19 cellular contexts compared by ENCODE assay signal in the genomic region with DNA sequence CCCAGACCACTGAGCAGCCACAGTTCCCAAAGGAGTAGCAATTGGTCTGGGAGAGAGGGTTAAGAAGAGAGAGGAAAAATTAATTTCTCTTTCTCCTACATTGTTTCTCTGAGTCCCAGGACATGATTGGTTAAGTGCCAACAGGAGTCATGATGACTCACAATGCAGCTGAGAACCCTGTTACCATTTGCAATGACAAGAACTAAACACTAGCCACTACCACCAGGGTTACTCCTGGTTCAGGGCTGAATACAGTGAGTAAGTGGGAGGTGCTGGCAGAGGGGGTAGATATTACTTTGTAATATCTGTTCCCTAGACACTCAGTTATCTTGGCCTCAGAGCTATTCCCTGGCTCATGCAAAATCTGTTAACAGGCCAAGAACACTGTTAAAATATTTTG. TPM values are rescaled to one million over a fixed set of nuclear protein-coding genes. Genes with fewer than 3 reads are reported as not detected.
A peak's percentile ranks its signal among the peaks of the same experiment; 100 is the strongest.
DNase-seq lines count a peak whose midpoint lies in the region; ATAC-seq and TF ChIP-seq lines count a peak whose summit lies in the region.
"Had no signal": no experiment of that assay in that cellular context is flagged by ENCODE, and none has a peak within 500 bp of the region (broad histone marks: within the 10 kb centered on the region; RNA-seq: fewer than 3 reads in every experiment).

No MANE protein-coding gene starts in this region.

- H3K4me3 ChIP-seq in mammary epithelial cell (replicated peaks in 1 of 3; ENCODE audit: insufficient read depth in 1 of 3, low read depth in 2 of 3, low read length in 3 of 3) (no peak overlapping the region), kidney epithelial cell (ENCODE audit: low read depth, low read length) (no peak overlapping the region), esophagus muscularis mucosa (no peak overlapping the region)
- H3K4me3 ChIP-seq: heart right ventricle, ovary had no signal

- in situ Hi-C loops in mammary epithelial cell (cut with MboI; ENCODE audit: low sequenced_read_pairs in 2 of 2) = no loop called here

- DNase-seq in AG08395 (ENCODE audit: low spot score) (peak; percentile 74), HS-5 (ENCODE audit: low read depth) (peak; percentile 39), mammary epithelial cell (peak; percentile 75), kidney epithelial cell (ENCODE audit: low read depth) (peak; percentile 31), activated gamma-delta T cell (lab: John Stamatoyannopoulos, UW) (no peak), esophagus muscularis mucosa (ENCODE audit: extremely low spot score) (no peak)
- no peak for DNase-seq in activated CD4-positive, CD25-positive, alpha-beta regulatory T cell (lab: John Stamatoyannopoulos, UW)
- DNase-seq: activated CD4-positive, alpha-beta T cell treated with anti-CD3 and anti-CD28 coated beads, Interleukin-2, amount 10 ng/mL, durations not matched to agents 7 days and 5 days; activated gamma-delta T cell treated with Interleukin-2 at 50 U/mL for 16 hours; C1 segment of cervical spinal cord; cortex of kidney; heart right ventricle; Kasumi-1; mesendoderm; NCI-H2029; ovary; stimulated activated CD4-positive, alpha-beta T cell treated with anti-CD3 and anti-CD28 coated beads, Interleukin-2, amount 100 ng/mL, for 24 hours; T-helper 17 cell had no signal

- H3K36me3 ChIP-seq in mammary epithelial cell (ENCODE audit: insufficient read depth, low read length) (no peaks in the 10 kb centered on the region), kidney epithelial cell (ENCODE audit: control insufficient read depth, insufficient read depth, low read length) (no peaks in the 10 kb centered on the region), esophagus muscularis mucosa (no peaks in the 10 kb centered on the region)
- H3K36me3 ChIP-seq: ovary had no signal

- H4K20me1 ChIP-seq in mammary epithelial cell (ENCODE audit: insufficient read depth, low read length) = no peaks in the 10 kb centered on the region

- ATAC-seq in HG02763 (IDR thresholded peaks at IDR 0.05; ENCODE audit: unreplicated experiment) = no peak
- ATAC-seq: T-helper 17 cell had no signal

- CTCF ChIA-PET in mammary epithelial cell (lab: Charles Lee; ENCODE audit: low non-redundant PET) = no interaction called here

- no peak overlapping the region for H3K9ac ChIP-seq in mammary epithelial cell (ENCODE audit: insufficient read depth, low read length)

- H3K4me2 ChIP-seq in mammary epithelial cell (ENCODE audit: insufficient read depth, low read depth, low read length) = no peak overlapping the region

- dilution Hi-C loops in mammary epithelial cell (cut with HindIII; ENCODE audit: low sequenced_read_pairs) = no loop called here

- TF ChIP-seq CTCF in mammary epithelial cell (conservative IDR thresholded peaks at IDR 0.05 in 1 of 2, IDR thresholded peaks at IDR 0.05 in 1 of 2; ENCODE audit: extremely low read depth in 1 of 2, insufficient read depth in 1 of 2, low read depth in 1 of 2, low read length in 2 of 2) = no peak
- TF ChIP-seq CTCF in kidney epithelial cell (IDR thresholded peaks at IDR 0.05; ENCODE audit: insufficient read depth, low read length, poor library complexity, severe bottlenecking) = no peak
- TF ChIP-seq CTCF in esophagus muscularis mucosa (IDR thresholded peaks at IDR 0.05) = no peak

- no TSS peak for BruUV-seq in mammary epithelial cell (replicated peaks; lab: Mats Ljungman, UMichigan)

- intact Hi-C loops in mammary epithelial cell (cut with micrococcal nuclease) (no loop called here), esophagus muscularis mucosa (cut with DNase I) (no loop called here)

- no peak for TF ChIP-seq POLR2A in esophagus muscularis mucosa (IDR thresholded peaks at IDR 0.05; ENCODE audit: low read depth)

- no peak overlapping the region for H3K27ac ChIP-seq in mammary epithelial cell (ENCODE audit: insufficient read depth, low read depth, low read length)
- H3K27ac ChIP-seq in esophagus muscularis mucosa (replicated peaks in 1 of 4) = no peak overlapping the region
- H3K27ac ChIP-seq: heart right ventricle, ovary had no signal

- H2AFZ ChIP-seq in mammary epithelial cell (ENCODE audit: low read depth, low read length) = no peak overlapping the region

- TF ChIP-seq EP300 in esophagus muscularis mucosa (IDR thresholded peaks at IDR 0.05) = no peak

- H3K4me1 ChIP-seq in mammary epithelial cell (ENCODE audit: insufficient read depth, low read length) (peaks cover 17% of the 10 kb centered on the region), esophagus muscularis mucosa (peaks cover 0 to 8% (median 3%) of the 10 kb centered on the region in 4 donors)

- no peaks in the 10 kb centered on the region for H3K27me3 ChIP-seq in mammary epithelial cell (ENCODE audit: insufficient read depth, low read length)
- H3K27me3 ChIP-seq in kidney epithelial cell (ENCODE audit: control insufficient read depth, insufficient read depth, low read length) = no peaks in the 10 kb centered on the region
- H3K27me3 ChIP-seq in esophagus muscularis mucosa = peaks cover 0 to 5% (median 0%) of the 10 kb centered on the region in 4 donors
- H3K27me3 ChIP-seq: heart right ventricle, ovary had no signal

- H3K9me3 ChIP-seq in mammary epithelial cell (replicated peaks; ENCODE audit: insufficient read depth, low read length) = no peaks in the 10 kb centered on the region
- no peaks in the 10 kb centered on the region for H3K9me3 ChIP-seq in esophagus muscularis mucosa
- H3K9me3 ChIP-seq: ovary had no signal

- H3K79me2 ChIP-seq in mammary epithelial cell (ENCODE audit: insufficient read depth, low read length) = peaks cover 9% of the 10 kb centered on the region

RNA-seq across cellular contexts. Expression of a gene that starts 16.6 kb away (rescaled TPM):
- total RNA-seq in mammary epithelial cell (1 to 10 TPM; 5.6 to 6.7 TPM), kidney epithelial cell (5.5 and 7.8 TPM in 2 replicates), esophagus muscularis mucosa (1 to 10 TPM; 5.5 to 7.1 (median 6.9) TPM)
- 2.3 TPM for polyA plus RNA-seq in mammary epithelial cell
- 1.4 TPM for polyA minus RNA-seq in mammary epithelial cell

RNA-seq across cellular contexts. Expression of a gene that starts 17.3 kb away (rescaled TPM):
- 1 to 10 TPM; 7.8 to 9.7 TPM for total RNA-seq in mammary epithelial cell
- polyA plus RNA-seq in mammary epithelial cell = 1.6 TPM
- polyA minus RNA-seq in mammary epithelial cell = 2.1 TPM
- total RNA-seq in kidney epithelial cell = 6.4 and 7.6 TPM in 2 replicates
- total RNA-seq in esophagus muscularis mucosa = 10 to 100 TPM in 1 of 4 donors, 1 to 10 TPM in 3; 6.0 to 10.4 (median 8.1) TPM

RNA-seq across cellular contexts. Expression of a gene that starts 18.0 kb away (rescaled TPM):
- not detected for total RNA-seq in mammary epithelial cell
- not detected for polyA plus RNA-seq in mammary epithelial cell
- polyA minus RNA-seq in mammary epithelial cell = not detected
- total RNA-seq in kidney epithelial cell = not detected in 2 replicates
- total RNA-seq in esophagus muscularis mucosa = not detected
- total RNA-seq: activated CD4-positive, alpha-beta T cell treated with anti-CD3 and anti-CD28 coated beads, Interleukin-2, amount 10 ng/mL, durations not matched to agents 7 days and 5 days; heart right ventricle; ovary; T-helper 17 cell had no signal
- polyA plus RNA-seq: heart right ventricle, ovary had no signal

Comparison
In these comparisons a context has a peak if more than half of its experiments do, and no peak if none do; other contexts are left out.
1. DNase-seq: peak in AG08395 (single experiment), HS-5 (single experiment), mammary epithelial cell (single experiment) and kidney epithelial cell (single experiment); none in activated gamma-delta T cell (single experiment), activated CD4-positive, CD25-positive, alpha-beta regulatory T cell (0 of 4) and esophagus muscularis mucosa (single experiment).